8 cellular contexts compared by ENCODE assay signal in genomic region chr1:75632350-75632949, GRCh38. TPM values are rescaled to one million over a fixed set of nuclear protein-coding genes. Genes with fewer than 3 reads are reported as not detected.
DNase-seq lines count a peak whose midpoint lies in the region; ATAC-seq, FAIRE-seq and TF ChIP-seq lines count a peak whose summit lies in the region.

No MANE protein-coding gene starts in this region.

- no peaks in the 10 kb centered on the region for H3K27me3 ChIP-seq in fibroblast of lung (ENCODE audit: control insufficient read depth, insufficient read depth, low read length)

- no peaks in the 10 kb centered on the region for H4K20me1 ChIP-seq in fibroblast of lung (ENCODE audit: control insufficient read depth, extremely low read depth, insufficient read depth, low read length)

- no peaks in the 10 kb centered on the region for H3K4me1 Mint-ChIP-seq in activated CD4-positive, alpha-beta memory T cell treated with anti-CD3 and anti-CD28 coated beads, Interleukin-2, amount 10 ng/mL, durations not matched to agents 7 days and 5 days

- H3K27ac Mint-ChIP-seq in activated CD4-positive, alpha-beta memory T cell treated with anti-CD3 and anti-CD28 coated beads, Interleukin-2, amount 10 ng/mL, durations not matched to agents 7 days and 5 days, result no peak overlapping the region

- H3K4me3 Mint-ChIP-seq in activated CD4-positive, alpha-beta memory T cell treated with anti-CD3 and anti-CD28 coated beads, Interleukin-2, amount 10 ng/mL, durations not matched to agents 7 days and 5 days, result no peak overlapping the region

- FAIRE-seq in RCC 7860 (lab: Jason Lieb, UNC), result peak; percentile 43

- TF ChIP-seq CTCF in fibroblast of lung (conservative IDR thresholded peaks at IDR 0.05 in 1 of 2, IDR thresholded peaks at IDR 0.05 in 1 of 2; ENCODE audit: low read depth in 1 of 2, low read length in 2 of 2), result peak; percentile 69 to 80

- CTCF ChIA-PET in activated CD4-positive, alpha-beta memory T cell treated with anti-CD3 and anti-CD28 coated beads, Interleukin-2, amount 10 ng/mL, durations not matched to agents 7 days and 5 days (lab: Charles Lee), result interaction anchor here (0.9 to 2.2 kb wide), 2 partner anchors 29 to 366 kb away, joined by 3 to 12 read pairs; no protein-coding TSS in a partner anchor

- POLR2A ChIA-PET in activated CD4-positive, alpha-beta memory T cell treated with anti-CD3 and anti-CD28 coated beads, Interleukin-2, amount 10 ng/mL, durations not matched to agents 7 days and 5 days (lab: Charles Lee), result no interaction called here

- H3K27me3 Mint-ChIP-seq in activated CD4-positive, alpha-beta memory T cell treated with anti-CD3 and anti-CD28 coated beads, Interleukin-2, amount 10 ng/mL, durations not matched to agents 7 days and 5 days, result peaks cover 5% of the 10 kb centered on the region

- no peak overlapping the region for H3K9ac ChIP-seq in fibroblast of lung (ENCODE audit: insufficient read depth, low read length)

- H3K79me2 ChIP-seq in fibroblast of lung (ENCODE audit: control insufficient read depth, insufficient read depth, low read length), result no peaks in the 10 kb centered on the region

- no peak overlapping the region for H3K4me2 ChIP-seq in fibroblast of lung (ENCODE audit: extremely low read depth, insufficient read depth, low read length)

- H3K4me1 ChIP-seq in fibroblast of lung (ENCODE audit: control insufficient read depth, extremely low read depth, insufficient read depth, low read length), result no peaks in the 10 kb centered on the region

- ATAC-seq in GM18867 (IDR thresholded peaks at IDR 0.05; ENCODE audit: unreplicated experiment), result peak; percentile 92
- ATAC-seq in HG03378 (IDR thresholded peaks at IDR 0.05; ENCODE audit: unreplicated experiment), result peak; percentile 76

- no peaks in the 10 kb centered on the region for H3K36me3 ChIP-seq in fibroblast of lung (ENCODE audit: control insufficient read depth, insufficient read depth, low read length)

- no peak overlapping the region for H3K27ac ChIP-seq in fibroblast of lung (ENCODE audit: insufficient read depth, low read length)

- H3K9me3 ChIP-seq in fibroblast of lung (ENCODE audit: control insufficient read depth, insufficient read depth, low read depth, low read length), result no peaks in the 10 kb centered on the region

- H2AFZ ChIP-seq in fibroblast of lung (ENCODE audit: low read length), result no peak overlapping the region

- H3K36me3 Mint-ChIP-seq in activated CD4-positive, alpha-beta memory T cell treated with anti-CD3 and anti-CD28 coated beads, Interleukin-2, amount 10 ng/mL, durations not matched to agents 7 days and 5 days (ENCODE audit: low read depth), result no peaks in the 10 kb centered on the region

- peak; percentile 9 for DNase-seq in CD1c-positive myeloid dendritic cell (ENCODE audit: extremely low spot score)
- peak; percentile 27 for DNase-seq in RCC 7860 (ENCODE audit: low spot score)
- peak; percentile 29 to 37 for DNase-seq in fibroblast of lung (ENCODE audit: low read depth in 2 of 2)
- peak; percentile 44 for DNase-seq in renal cortical epithelial cell (ENCODE audit: low read depth)
- DNase-seq in NCI-H187 treated with DMSO at 0.1 percent for 48 hours (lab: John Stamatoyannopoulos, UW), result no peak
- no peak for DNase-seq in activated CD4-positive, alpha-beta memory T cell treated with anti-CD3 and anti-CD28 coated beads, Interleukin-2, amount 10 ng/mL, durations not matched to agents 7 days and 5 days

- H3K4me3 ChIP-seq in fibroblast of lung (replicated peaks in 1 of 4; ENCODE audit: control extremely low read depth in 1 of 4, insufficient read depth in 1 of 4, low read depth in 3 of 4, low read length in 4 of 4), result no peak overlapping the region

- H3K9me3 Mint-ChIP-seq in activated CD4-positive, alpha-beta memory T cell treated with anti-CD3 and anti-CD28 coated beads, Interleukin-2, amount 10 ng/mL, durations not matched to agents 7 days and 5 days, result no peaks in the 10 kb centered on the region

RNA-seq across cellular contexts. Expression of gene SLC44A5, which starts 21.5 kb away (rescaled TPM):
- total RNA-seq in fibroblast of lung (under 0.01 TPM in 2 replicates), renal cortical epithelial cell (1.7 and 8.5 TPM in 2 replicates)
- 0.03 TPM in 1 of 2 replicates, not detected in the other for polyA plus RNA-seq in fibroblast of lung
- polyA plus RNA-seq in fibroblast of lung (2012), result 0.03 TPM in 1 of 2 replicates, not detected in the other
- not detected in 2 replicates for polyA minus RNA-seq in fibroblast of lung (ENCODE audit: low replicate concordance)
- total RNA-seq in activated CD4-positive, alpha-beta memory T cell treated with anti-CD3 and anti-CD28 coated beads, Interleukin-2, amount 10 ng/mL, durations not matched to agents 7 days and 5 days, result 1 to 10 TPM in 1 of 2 experiments, under 1 TPM in 1; 0.98 to 1.1 TPM

Comparison
In these comparisons a context has a peak if more than half of its experiments do, and no peak if none do; other contexts are left out.
1. DNase-seq: peak in CD1c-positive myeloid dendritic cell (single experiment), RCC 7860 (single experiment), fibroblast of lung (2 of 2) and renal cortical epithelial cell (single experiment); none in NCI-H187 treated with DMSO at 0.1 percent for 48 hours (single experiment) and activated CD4-positive, alpha-beta memory T cell treated with anti-CD3 and anti-CD28 coated beads, Interleukin-2, amount 10 ng/mL, durations not matched to agents 7 days and 5 days (single experiment).